ENCODE assay signal across 7 cellular contexts in genomic region chr10:24968951-24969350, GRCh38. TPM values are rescaled to one million over a fixed set of nuclear protein-coding genes. Genes with fewer than 3 reads are reported as not detected.
"Had no signal": no experiment of that assay in that cellular context is flagged by ENCODE, and none has a peak within 500 bp of the region (broad histone marks: within the 10 kb centered on the region; RNA-seq: fewer than 3 reads in every experiment).

No MANE protein-coding gene starts in this region.

RNA-seq across cellular contexts. Expression of gene PRTFDC1, which starts 16.5 kb away (rescaled TPM):
- total RNA-seq: OCI-LY7, RPMI7951 had no signal

RNA-seq across cellular contexts. Expression of gene ENKUR, which starts 47.0 kb away (rescaled TPM):
- total RNA-seq: OCI-LY7, PC-3, Right ventricle myocardium inferior, Right ventricle myocardium superior, SJCRH30, SJSA1 had no signal
